ENCODE assay signal across 13 cellular contexts in genomic region chr14:22383515-22384166, GRCh38.
DNase-seq lines count a peak whose midpoint lies in the region; ATAC-seq and TF ChIP-seq lines count a peak whose summit lies in the region.
"Had no signal": no experiment of that assay in that cellular context is flagged by ENCODE, and none has a peak within 500 bp of the region (broad histone marks: within the 10 kb centered on the region; RNA-seq: fewer than 3 reads in every experiment).

No MANE protein-coding gene starts in this region.

- H3K4me1 Mint-ChIP-seq in CD8-positive, alpha-beta T cell (ENCODE audit: low read depth): no peaks in the 10 kb centered on the region
- no peaks in the 10 kb centered on the region for H3K4me1 Mint-ChIP-seq in activated T-helper 2 cell treated with anti-CD3 and anti-CD28 coated beads, Interferon-gamma antibody, Interleukin-2, Interleukin-4, amounts not matched to agents 10 μg/mL and 5 μg/mL and 100 μg/mL, durations not matched to agents 14 hours and 24 hours and 36 hours (ENCODE audit: low read depth)
- H3K4me1 Mint-ChIP-seq: activated naive CD8-positive, alpha-beta T cell treated with anti-CD3 and anti-CD28 coated beads, Interleukin-2, amount 10 ng/mL, durations not matched to agents 7 days and 5 days had no signal

- H3K9me3 ChIP-seq in CD8-positive, alpha-beta T cell (ENCODE audit: low read length): no peaks in the 10 kb centered on the region

- H3K27me3 Mint-ChIP-seq in CD8-positive, alpha-beta T cell (ENCODE audit: low read depth): no peaks in the 10 kb centered on the region
- H3K27me3 Mint-ChIP-seq in activated T-helper 2 cell treated with anti-CD3 and anti-CD28 coated beads, Interferon-gamma antibody, Interleukin-2, Interleukin-4, amounts not matched to agents 10 μg/mL and 5 μg/mL and 100 μg/mL, durations not matched to agents 14 hours and 24 hours and 36 hours (ENCODE audit: low read depth): no peaks in the 10 kb centered on the region
- H3K27me3 Mint-ChIP-seq: activated naive CD8-positive, alpha-beta T cell treated with anti-CD3 and anti-CD28 coated beads, Interleukin-2, amount 10 ng/mL, durations not matched to agents 7 days and 5 days had no signal

- H3K4me3 ChIP-seq in CD8-positive, alpha-beta T cell (ENCODE audit: low read depth, low read length): no peak overlapping the region

- ATAC-seq in CD8-positive, alpha-beta T cell: peak; percentile 48
- ATAC-seq in GM18907 (IDR thresholded peaks at IDR 0.05; ENCODE audit: unreplicated experiment) (peak; percentile 69), HG02884 (IDR thresholded peaks at IDR 0.05; ENCODE audit: unreplicated experiment) (peak; percentile 42)
- ATAC-seq: left colon had no signal

- DNase-seq in CD8-positive, alpha-beta T cell: no peak
- DNase-seq in activated T-helper 2 cell treated with anti-CD3 and anti-CD28 coated beads, Interferon-gamma antibody, Interleukin-2, Interleukin-4, amounts not matched to agents 10 μg/mL and 5 μg/mL and 100 μg/mL, durations not matched to agents 14 hours and 24 hours and 36 hours (ENCODE audit: low spot score): no peak
- DNase-seq in activated effector memory CD4-positive, alpha-beta T cell treated with Interleukin-2 at 50 U/mL for 16 hours: no peak
- DNase-seq in AG08395 (ENCODE audit: low spot score): no peak
- DNase-seq in putamen (ENCODE audit: low spot score): no peak
- no peak for DNase-seq in NCI-H774 (lab: John Stamatoyannopoulos, UW)
- DNase-seq: activated naive CD8-positive, alpha-beta T cell treated with anti-CD3 and anti-CD28 coated beads, Interleukin-2, amount 10 ng/mL, durations not matched to agents 7 days and 5 days; left colon; NCI-H1436; SIG-M5; trophoblast cell had no signal

- no peak overlapping the region for H3K4me3 Mint-ChIP-seq in CD8-positive, alpha-beta T cell
- H3K4me3 Mint-ChIP-seq in activated T-helper 2 cell treated with anti-CD3 and anti-CD28 coated beads, Interferon-gamma antibody, Interleukin-2, Interleukin-4, amounts not matched to agents 10 μg/mL and 5 μg/mL and 100 μg/mL, durations not matched to agents 14 hours and 24 hours and 36 hours (ENCODE audit: low read depth): peak overlapping the region; percentile 26
- H3K4me3 Mint-ChIP-seq: activated naive CD8-positive, alpha-beta T cell treated with anti-CD3 and anti-CD28 coated beads, Interleukin-2, amount 10 ng/mL, durations not matched to agents 7 days and 5 days had no signal

- no peaks in the 10 kb centered on the region for H3K27me3 ChIP-seq in CD8-positive, alpha-beta T cell (ENCODE audit: insufficient read depth, low read length)

- peak overlapping the region; percentile 41 for H3K27ac Mint-ChIP-seq in CD8-positive, alpha-beta T cell
- H3K27ac Mint-ChIP-seq in activated T-helper 2 cell treated with anti-CD3 and anti-CD28 coated beads, Interferon-gamma antibody, Interleukin-2, Interleukin-4, amounts not matched to agents 10 μg/mL and 5 μg/mL and 100 μg/mL, durations not matched to agents 14 hours and 24 hours and 36 hours: no peak overlapping the region
- H3K27ac Mint-ChIP-seq: activated naive CD8-positive, alpha-beta T cell treated with anti-CD3 and anti-CD28 coated beads, Interleukin-2, amount 10 ng/mL, durations not matched to agents 7 days and 5 days had no signal

- TF ChIP-seq CTCF in CD8-positive, alpha-beta T cell (IDR thresholded peaks at IDR 0.05): no peak

- H3K4me1 ChIP-seq in CD8-positive, alpha-beta T cell (ENCODE audit: insufficient read depth, low read length): no peaks in the 10 kb centered on the region

- no peaks in the 10 kb centered on the region for H3K9me3 Mint-ChIP-seq in CD8-positive, alpha-beta T cell
- H3K9me3 Mint-ChIP-seq in activated T-helper 2 cell treated with anti-CD3 and anti-CD28 coated beads, Interferon-gamma antibody, Interleukin-2, Interleukin-4, amounts not matched to agents 10 μg/mL and 5 μg/mL and 100 μg/mL, durations not matched to agents 14 hours and 24 hours and 36 hours: no peaks in the 10 kb centered on the region
- H3K9me3 Mint-ChIP-seq: activated naive CD8-positive, alpha-beta T cell treated with anti-CD3 and anti-CD28 coated beads, Interleukin-2, amount 10 ng/mL, durations not matched to agents 7 days and 5 days had no signal

- H3K27ac ChIP-seq in CD8-positive, alpha-beta T cell (ENCODE audit: low read depth, low read length): no peak overlapping the region

- H3K36me3 Mint-ChIP-seq in CD8-positive, alpha-beta T cell: no peaks in the 10 kb centered on the region
- H3K36me3 Mint-ChIP-seq in activated T-helper 2 cell treated with anti-CD3 and anti-CD28 coated beads, Interferon-gamma antibody, Interleukin-2, Interleukin-4, amounts not matched to agents 10 μg/mL and 5 μg/mL and 100 μg/mL, durations not matched to agents 14 hours and 24 hours and 36 hours (ENCODE audit: low read depth): no peaks in the 10 kb centered on the region
- H3K36me3 Mint-ChIP-seq: activated naive CD8-positive, alpha-beta T cell treated with anti-CD3 and anti-CD28 coated beads, Interleukin-2, amount 10 ng/mL, durations not matched to agents 7 days and 5 days had no signal

- intact Hi-C loops in CD8-positive, alpha-beta T cell (cut with DNase I, micrococcal nuclease): no loop called here
- intact Hi-C loops in activated T-helper 2 cell treated with anti-CD3 and anti-CD28 coated beads, Interferon-gamma antibody, Interleukin-2, Interleukin-4, amounts not matched to agents 10 μg/mL and 5 μg/mL and 100 μg/mL, durations not matched to agents 14 hours and 24 hours and 36 hours (cut with micrococcal nuclease): loop anchor here (10.0 kb wide), 1 partner anchor 91 kb away; no protein-coding TSS in a partner anchor

- no peaks in the 10 kb centered on the region for H3K36me3 ChIP-seq in CD8-positive, alpha-beta T cell (ENCODE audit: insufficient read depth, low read length)

- CTCF ChIA-PET in CD8-positive, alpha-beta T cell (lab: Charles Lee): no interaction called here

- POLR2A ChIA-PET in CD8-positive, alpha-beta T cell (lab: Charles Lee): interaction anchor here (0.7 kb wide), 1 partner anchor 166 kb away, joined by 4 read pairs; no protein-coding TSS in a partner anchor
